Comparison of ENCODE assay signal across 16 cellular contexts in genomic region chr13:41558781-41559560, GRCh38.
A peak's percentile ranks its signal among the peaks of the same experiment; 100 is the strongest.
DNase-seq lines count a peak whose midpoint lies in the region; TF ChIP-seq lines count a peak whose summit lies in the region.
"Had no signal": no experiment of that assay in that cellular context is flagged by ENCODE, and none has a peak within 500 bp of the region (broad histone marks: within the 10 kb centered on the region; RNA-seq: fewer than 3 reads in every experiment).

No MANE protein-coding gene starts in this region.

- H3K27me3 ChIP-seq in H9 (ENCODE audit: insufficient read depth, low read length) (no peaks in the 10 kb centered on the region), mesenchymal stem cell (ENCODE audit: control insufficient read depth in 1 of 2, insufficient read depth in 1 of 2, low read length in 2 of 2) (no peaks in the 10 kb centered on the region)
- H3K27me3 ChIP-seq: BE2C had no signal

- no peak overlapping the region for H4K5ac ChIP-seq in H9 (ENCODE audit: insufficient read length, low read depth, low read length)

- H3K9me3 Mint-ChIP-seq in H9 = no peaks in the 10 kb centered on the region
- H3K9me3 Mint-ChIP-seq: HFFc6 had no signal

- H4K91ac ChIP-seq in H9 (ENCODE audit: insufficient read length, low read depth, low read length) (no peak overlapping the region), mesenchymal stem cell (ENCODE audit: low read length) (no peak overlapping the region)

- H2AFZ ChIP-seq in H9 (ENCODE audit: low read length) (no peak overlapping the region), mesenchymal stem cell (ENCODE audit: low read depth, low read length) (no peak overlapping the region)
- H2AFZ ChIP-seq: GM23248 had no signal

- H3K4me2 ChIP-seq in H9 (ENCODE audit: insufficient read depth, insufficient read length, low read length) = no peak overlapping the region
- no peak overlapping the region for H3K4me2 ChIP-seq in mesenchymal stem cell (ENCODE audit: low read length, poor library complexity, severe bottlenecking)

- TF ChIP-seq POLR2A in lower leg skin (IDR thresholded peaks at IDR 0.05) = no peak

- DNase-seq in H9 (no peak), amniotic epithelial cell (ENCODE audit: low read depth) (peak; percentile 62), mesenchymal stem cell (no peak), lower leg skin (ENCODE audit: low spot score in 2 of 2) (no peak), activated gamma-delta T cell (lab: John Stamatoyannopoulos, UW) (no peak)
- no peak for DNase-seq in stimulated activated CD8-positive, alpha-beta memory T cell treated with anti-CD3 and anti-CD28 coated beads, Interleukin-4, amount 100 ng/mL, for 48 hours
- DNase-seq: ACHN; BE2C; C1 segment of cervical spinal cord; CD4-positive, CD25-positive, alpha-beta regulatory T cell; CD8-positive, alpha-beta memory T cell; COR-L47; GM23248; HFFc6 had no signal

- H3K27ac Mint-ChIP-seq in H9 = 0 out of 7 replicates have a peak overlapping the region, but pooled peaks of 1 of the 3 experiments have one; percentile 5
- H3K27ac Mint-ChIP-seq: HFFc6 had no signal

- H3K36me3 ChIP-seq in mesenchymal stem cell (ENCODE audit: control insufficient read depth in 1 of 2, insufficient read depth in 2 of 2, low read depth in 1 of 2, low read length in 2 of 2) = no peaks in the 10 kb centered on the region
- H3K36me3 ChIP-seq: BE2C had no signal

- no peak overlapping the region for H4K8ac ChIP-seq in H9 (replicated peaks; ENCODE audit: insufficient read length, low read depth, low read length)
- H4K8ac ChIP-seq in mesenchymal stem cell (ENCODE audit: low read length) = peak overlapping the region; percentile 12

- H3K27ac ChIP-seq in H9 (ENCODE audit: insufficient read length, low read depth, low read length) (no peak overlapping the region), mesenchymal stem cell (ENCODE audit: low read length, poor library complexity, severe bottlenecking) (no peak overlapping the region), temporal lobe (ENCODE audit: low read depth, low read length) (peak overlapping the region; percentile 100)
- H3K27ac ChIP-seq: GM23248, HL-60 had no signal

- no peaks in the 10 kb centered on the region for H3K79me2 ChIP-seq in H9 (ENCODE audit: insufficient read depth, low read length)

- H3T11ph ChIP-seq in H9 (ENCODE audit: low read length) = no peak overlapping the region

- intact Hi-C loops in lower leg skin (cut with DNase I; ENCODE audit: low total_unique reads) = no loop called here

- H3K4me1 ChIP-seq in H9 (ENCODE audit: insufficient read depth, low read length) (no peaks in the 10 kb centered on the region), mesenchymal stem cell (ENCODE audit: control insufficient read depth, insufficient read depth, low read depth, low read length) (peaks cover 17% of the 10 kb centered on the region)
- H3K4me1 ChIP-seq: BE2C had no signal

- no peak overlapping the region for H2BK5ac ChIP-seq in H9 (ENCODE audit: insufficient read length, low read length)
- no peak overlapping the region for H2BK5ac ChIP-seq in mesenchymal stem cell (ENCODE audit: low read depth, low read length, poor library complexity, severe bottlenecking)

- WGBS in H9 (ENCODE audit: extremely low coverage, insufficient read length, low lambda C conversion rate) = no CpG with 5 or more reads among the region's 3 CpGs
- WGBS in mesenchymal stem cell = 90% methylated on average over 3 of the region's 3 CpGs
- 88 to 90% methylated on average over 3 of the region's 3 CpGs for WGBS in lower leg skin, 2 donors

- H3K9me3 ChIP-seq in H9 (ENCODE audit: control insufficient read depth, low read depth, low read length) (no peaks in the 10 kb centered on the region), mesenchymal stem cell (ENCODE audit: control insufficient read depth, low read length) (no peaks in the 10 kb centered on the region)
- H3K9me3 ChIP-seq: BE2C had no signal

- H3K79me1 ChIP-seq in H9 (ENCODE audit: insufficient read depth, low read depth, low read length, poor library complexity, severe bottlenecking) (no peaks in the 10 kb centered on the region), mesenchymal stem cell (replicated peaks; ENCODE audit: low read length, poor library complexity, severe bottlenecking) (no peaks in the 10 kb centered on the region)

- H4K20me1 ChIP-seq in H9 (ENCODE audit: control insufficient read depth, insufficient read depth, insufficient read length) = no peaks in the 10 kb centered on the region

- no peak overlapping the region for H2BK12ac ChIP-seq in H9 (ENCODE audit: insufficient read length, low read depth, low read length)
- H2BK12ac ChIP-seq in mesenchymal stem cell (ENCODE audit: low read length in 2 of 2) = no peak overlapping the region

- H3K4me3 Mint-ChIP-seq in H9 = no peak overlapping the region
- H3K4me3 Mint-ChIP-seq: CD4-positive, CD25-positive, alpha-beta regulatory T cell; CD8-positive, alpha-beta memory T cell; HFFc6 had no signal

- no peaks in the 10 kb centered on the region for H3K36me3 Mint-ChIP-seq in H9 (ENCODE audit: insufficient read depth in 1 of 3, low read depth in 3 of 3)
- H3K36me3 Mint-ChIP-seq: CD8-positive, alpha-beta memory T cell had no signal

- H3K9ac ChIP-seq in H9 (ENCODE audit: extremely low read depth, insufficient read length, low read length) = no peak overlapping the region
- H3K9ac ChIP-seq in mesenchymal stem cell (ENCODE audit: low read length) = no peak overlapping the region
- H3K9ac ChIP-seq: GM23248 had no signal

- H3K18ac ChIP-seq in H9 (ENCODE audit: insufficient read length, low read depth, low read length) (no peak overlapping the region), mesenchymal stem cell (ENCODE audit: low read depth in 1 of 2, low read length in 2 of 2) (no peak overlapping the region)

- H3K14ac ChIP-seq in H9 (ENCODE audit: insufficient read depth, low read length) = no peak overlapping the region
- no peak overlapping the region for H3K14ac ChIP-seq in mesenchymal stem cell (ENCODE audit: low read length in 2 of 2)

- no peak overlapping the region for H3K4me3 ChIP-seq in mesenchymal stem cell (ENCODE audit: insufficient read depth in 1 of 2, low read depth in 1 of 2, low read length in 2 of 2)
- no peak overlapping the region for H3K4me3 ChIP-seq in lower leg skin (ENCODE audit: low read depth, poor library complexity, severe bottlenecking)
- H3K4me3 ChIP-seq: GM23248 had no signal

- TF ChIP-seq CTCF in H9 (conservative IDR thresholded peaks at IDR 0.05) = no peak
- no peak for TF ChIP-seq CTCF in lower leg skin (IDR thresholded peaks at IDR 0.05)

- 0 out of 2 replicates have a peak overlapping the region, but pooled peaks have one; percentile 31 for H3K4ac ChIP-seq in H9 (ENCODE audit: low read depth, low read length)
- H3K4ac ChIP-seq in mesenchymal stem cell (ENCODE audit: low read depth in 1 of 2, low read length in 2 of 2) = no peak overlapping the region

- H3K27me3 Mint-ChIP-seq in H9 (ENCODE audit: low read depth) = no peaks in the 10 kb centered on the region
- H3K27me3 Mint-ChIP-seq: CD4-positive, CD25-positive, alpha-beta regulatory T cell; CD8-positive, alpha-beta memory T cell had no signal

- H2BK120ac ChIP-seq in H9 (ENCODE audit: low read depth, low read length, poor library complexity, severe bottlenecking) = no peak overlapping the region
- H2BK120ac ChIP-seq in mesenchymal stem cell (ENCODE audit: low read depth, low read length) = no peak overlapping the region

- no peak overlapping the region for H2AK5ac ChIP-seq in H9 (ENCODE audit: insufficient read length, low read length)
- no peak overlapping the region for H2AK5ac ChIP-seq in mesenchymal stem cell (ENCODE audit: low read length, severe bottlenecking)

- H3K4me1 Mint-ChIP-seq in H9 = peaks cover 5 to 7% of the 10 kb centered on the region in 2 experiments; a peak in 2 of 4 replicates

- no peaks in the 10 kb centered on the region for H3K23me2 ChIP-seq in H9 (ENCODE audit: insufficient read length, low read depth, low read length, poor library complexity, severe bottlenecking)

- no peak overlapping the region for H2BK15ac ChIP-seq in H9 (ENCODE audit: low read depth, low read length)
- no peak overlapping the region for H2BK15ac ChIP-seq in mesenchymal stem cell (ENCODE audit: low read depth, poor library complexity, severe bottlenecking)

- no peak overlapping the region for H3K56ac ChIP-seq in H9 (ENCODE audit: insufficient read length, low read depth, low read length)

- no peak overlapping the region for H3K23ac ChIP-seq in H9 (ENCODE audit: insufficient read length, low read depth, low read length)
- no peak overlapping the region for H3K23ac ChIP-seq in mesenchymal stem cell (ENCODE audit: low read length in 2 of 2)

- no peak overlapping the region for H2BK20ac ChIP-seq in H9 (ENCODE audit: low read depth, low read length, poor library complexity, severe bottlenecking)
